Comparison of ENCODE assay signal across 19 cellular contexts in genomic region chr9:98092633-98092971, GRCh38. TPM values are rescaled to one million over a fixed set of nuclear protein-coding genes. Genes with fewer than 3 reads are reported as not detected.
A peak's percentile ranks its signal among the peaks of the same experiment; 100 is the strongest.
DNase-seq lines count a peak whose midpoint lies in the region; ATAC-seq and TF ChIP-seq lines count a peak whose summit lies in the region.
"Had no signal": no experiment of that assay in that cellular context is flagged by ENCODE, and none has a peak within 500 bp of the region (broad histone marks: within the 10 kb centered on the region; RNA-seq: fewer than 3 reads in every experiment).

No MANE protein-coding gene starts in this region.

- ATAC-seq in activated CD4-positive, CD25-positive, alpha-beta regulatory T cell treated with anti-CD3 and anti-CD28 coated beads, Interleukin-2, amount 50 U/mL, for 24 hours: peak; percentile 72 to 81
- no peak for ATAC-seq in CD8-positive, alpha-beta T cell
- no peak for ATAC-seq in stimulated activated memory B cell treated with anti-CD40 and anti-IgM and Interleukin-4, amounts not matched to agents 10 μg/mL and 1 μg/mL and 100 μg/mL, for 72 hours
- ATAC-seq: natural killer cell, Panc1 had no signal

- no peak overlapping the region for H3K4me3 ChIP-seq in CD8-positive, alpha-beta T cell (ENCODE audit: low read depth, low read length)
- peak overlapping the region; percentile 55; the same call in 1 of the 2 replicates for H3K4me3 ChIP-seq in iPS-20b (ENCODE audit: low read length)
- H3K4me3 ChIP-seq: BLaER1, suprapubic skin had no signal

- CTCF ChIA-PET in CD8-positive, alpha-beta T cell (lab: Charles Lee): interaction anchor here (0.6 to 1.2 kb wide), 4 partner anchors 16 to 121 kb away, joined by 3 to 4 read pairs (median 3); no protein-coding TSS in a partner anchor

- H3K36me3 Mint-ChIP-seq in CD8-positive, alpha-beta T cell: peaks cover 83% of the 10 kb centered on the region
- H3K36me3 Mint-ChIP-seq in activated T-helper 1 cell treated with anti-CD3 and anti-CD28 coated beads, Interleukin-12 subunit alpha, Interleukin-12 subunit beta, Interleukin-2, Interleukin-4 antibody, amounts not matched to agents 30 ng/mL and 10 ng/mL and 1 ng/mL, durations not matched to agents 14 hours and 24 hours and 36 hours (ENCODE audit: low read depth): peaks cover 41% of the 10 kb centered on the region
- peaks cover 39% of the 10 kb centered on the region for H3K36me3 Mint-ChIP-seq in stimulated activated memory B cell treated with anti-CD40 and anti-IgM and Interleukin-4, amounts not matched to agents 10 μg/mL and 1 μg/mL and 100 μg/mL, for 72 hours

- H3K27me3 Mint-ChIP-seq in CD8-positive, alpha-beta T cell (ENCODE audit: low read depth): no peaks in the 10 kb centered on the region
- H3K27me3 Mint-ChIP-seq in activated T-helper 1 cell treated with anti-CD3 and anti-CD28 coated beads, Interleukin-12 subunit alpha, Interleukin-12 subunit beta, Interleukin-2, Interleukin-4 antibody, amounts not matched to agents 30 ng/mL and 10 ng/mL and 1 ng/mL, durations not matched to agents 14 hours and 24 hours and 36 hours (ENCODE audit: insufficient read depth): no peaks in the 10 kb centered on the region
- no peaks in the 10 kb centered on the region for H3K27me3 Mint-ChIP-seq in stimulated activated memory B cell treated with anti-CD40 and anti-IgM and Interleukin-4, amounts not matched to agents 10 μg/mL and 1 μg/mL and 100 μg/mL, for 72 hours

- H3K9me3 ChIP-seq in CD8-positive, alpha-beta T cell (ENCODE audit: low read length): no peaks in the 10 kb centered on the region
- H3K9me3 ChIP-seq in iPS-20b (ENCODE audit: insufficient read depth, low read depth, low read length): no peaks in the 10 kb centered on the region
- H3K9me3 ChIP-seq: suprapubic skin had no signal

- no peak overlapping the region for H3K4me3 Mint-ChIP-seq in CD8-positive, alpha-beta T cell
- peak overlapping the region; percentile 2 for H3K4me3 Mint-ChIP-seq in activated T-helper 1 cell treated with anti-CD3 and anti-CD28 coated beads, Interleukin-12 subunit alpha, Interleukin-12 subunit beta, Interleukin-2, Interleukin-4 antibody, amounts not matched to agents 30 ng/mL and 10 ng/mL and 1 ng/mL, durations not matched to agents 14 hours and 24 hours and 36 hours
- H3K4me3 Mint-ChIP-seq in stimulated activated memory B cell treated with anti-CD40 and anti-IgM and Interleukin-4, amounts not matched to agents 10 μg/mL and 1 μg/mL and 100 μg/mL, for 72 hours: no peak overlapping the region
- H3K4me3 Mint-ChIP-seq: natural killer cell had no signal

- intact Hi-C loops in CD8-positive, alpha-beta T cell (cut with DNase I, micrococcal nuclease): no loop called here
- intact Hi-C loops in activated T-helper 1 cell treated with anti-CD3 and anti-CD28 coated beads, Interleukin-12 subunit alpha, Interleukin-12 subunit beta, Interleukin-2, Interleukin-4 antibody, amounts not matched to agents 30 ng/mL and 10 ng/mL and 1 ng/mL, durations not matched to agents 14 hours and 24 hours and 36 hours (cut with micrococcal nuclease): no loop called here

- H3K9ac ChIP-seq in iPS-20b (ENCODE audit: low read depth, low read length): peak overlapping the region; percentile 16; the same call in 1 of the 2 replicates
- H3K9ac ChIP-seq: BLaER1 had no signal

- no peak for DNase-seq in activated CD4-positive, CD25-positive, alpha-beta regulatory T cell (lab: John Stamatoyannopoulos, UW)
- DNase-seq in CD8-positive, alpha-beta T cell: no peak
- no peak for DNase-seq in activated T-helper 1 cell treated with anti-CD3 and anti-CD28 coated beads, Interleukin-12 subunit alpha, Interleukin-12 subunit beta, Interleukin-2, Interleukin-4 antibody, amounts not matched to agents 30 ng/mL and 10 ng/mL and 1 ng/mL, durations not matched to agents 14 hours and 24 hours and 36 hours (ENCODE audit: low spot score)
- DNase-seq in iPS-NIHi11 (ENCODE audit: low spot score): no peak
- DNase-seq in stimulated activated CD4-positive, alpha-beta T cell treated with anti-CD3 and anti-CD28 coated beads, Interleukin-2, amount 100 ng/mL, for 24 hours: no peak
- DNase-seq: 8988T; activated CD4-positive, alpha-beta T cell treated with anti-CD3 and anti-CD28 coated beads for 4 hours; activated T-cell treated with anti-CD3 and anti-CD28 coated beads, Interleukin-2, amount 50 U/mL, for 1 hour; DMS 273 treated with DMSO at 0.1 percent for 48 hours; kidney glomerular epithelial cell; natural killer cell; NCI-H1417; NCI-H2171 had no signal

- H3K36me3 ChIP-seq in CD8-positive, alpha-beta T cell (ENCODE audit: insufficient read depth, low read length): peaks cover 27% of the 10 kb centered on the region
- no peaks in the 10 kb centered on the region; the same call in 1 of the 2 replicates for H3K36me3 ChIP-seq in iPS-20b (ENCODE audit: insufficient read depth, low read depth, low read length)

- TF ChIP-seq CTCF in CD8-positive, alpha-beta T cell (IDR thresholded peaks at IDR 0.05): no peak

- H3K4me1 Mint-ChIP-seq in CD8-positive, alpha-beta T cell (ENCODE audit: low read depth): peaks cover 46% of the 10 kb centered on the region
- H3K4me1 Mint-ChIP-seq in activated T-helper 1 cell treated with anti-CD3 and anti-CD28 coated beads, Interleukin-12 subunit alpha, Interleukin-12 subunit beta, Interleukin-2, Interleukin-4 antibody, amounts not matched to agents 30 ng/mL and 10 ng/mL and 1 ng/mL, durations not matched to agents 14 hours and 24 hours and 36 hours (ENCODE audit: low read depth): peaks cover 61% of the 10 kb centered on the region
- H3K4me1 Mint-ChIP-seq in stimulated activated memory B cell treated with anti-CD40 and anti-IgM and Interleukin-4, amounts not matched to agents 10 μg/mL and 1 μg/mL and 100 μg/mL, for 72 hours: peaks cover 5% of the 10 kb centered on the region

- POLR2A ChIA-PET in CD8-positive, alpha-beta T cell (lab: Charles Lee): interaction anchor here (1.6 kb wide), 1 partner anchor 9 kb away, joined by 4 read pairs; no protein-coding TSS in a partner anchor

- no peak overlapping the region for H3K27ac ChIP-seq in CD8-positive, alpha-beta T cell (ENCODE audit: low read depth, low read length)
- no peak overlapping the region for H3K27ac ChIP-seq in iPS-20b (ENCODE audit: low read length)
- H3K27ac ChIP-seq: BLaER1, suprapubic skin had no signal

- H3K27ac Mint-ChIP-seq in CD8-positive, alpha-beta T cell: peak overlapping the region; percentile 66
- peak overlapping the region; percentile 65 for H3K27ac Mint-ChIP-seq in activated T-helper 1 cell treated with anti-CD3 and anti-CD28 coated beads, Interleukin-12 subunit alpha, Interleukin-12 subunit beta, Interleukin-2, Interleukin-4 antibody, amounts not matched to agents 30 ng/mL and 10 ng/mL and 1 ng/mL, durations not matched to agents 14 hours and 24 hours and 36 hours
- no peak overlapping the region for H3K27ac Mint-ChIP-seq in stimulated activated memory B cell treated with anti-CD40 and anti-IgM and Interleukin-4, amounts not matched to agents 10 μg/mL and 1 μg/mL and 100 μg/mL, for 72 hours
- H3K27ac Mint-ChIP-seq: natural killer cell had no signal

- no peaks in the 10 kb centered on the region for H3K9me3 Mint-ChIP-seq in CD8-positive, alpha-beta T cell
- no peaks in the 10 kb centered on the region for H3K9me3 Mint-ChIP-seq in activated T-helper 1 cell treated with anti-CD3 and anti-CD28 coated beads, Interleukin-12 subunit alpha, Interleukin-12 subunit beta, Interleukin-2, Interleukin-4 antibody, amounts not matched to agents 30 ng/mL and 10 ng/mL and 1 ng/mL, durations not matched to agents 14 hours and 24 hours and 36 hours
- no peaks in the 10 kb centered on the region for H3K9me3 Mint-ChIP-seq in stimulated activated memory B cell treated with anti-CD40 and anti-IgM and Interleukin-4, amounts not matched to agents 10 μg/mL and 1 μg/mL and 100 μg/mL, for 72 hours
- H3K9me3 Mint-ChIP-seq: natural killer cell had no signal

- no peaks in the 10 kb centered on the region for H3K27me3 ChIP-seq in CD8-positive, alpha-beta T cell (ENCODE audit: insufficient read depth, low read length)
- peaks cover 5% of the 10 kb centered on the region; the same call in 1 of the 2 replicates for H3K27me3 ChIP-seq in iPS-20b (ENCODE audit: insufficient read depth, low read length)
- H3K27me3 ChIP-seq: BLaER1, suprapubic skin had no signal

- H3K4me1 ChIP-seq in CD8-positive, alpha-beta T cell (ENCODE audit: insufficient read depth, low read length): peaks cover 3% of the 10 kb centered on the region
- peaks cover 19% of the 10 kb centered on the region; the same call in 1 of the 2 replicates for H3K4me1 ChIP-seq in iPS-20b (ENCODE audit: insufficient read depth, low read length)

RNA-seq across cellular contexts. Expression of gene TRIM14, which starts 26.4 kb away (rescaled TPM):
- 10 to 100 TPM; 22.6 to 23.5 TPM for total RNA-seq in CD8-positive, alpha-beta T cell
- total RNA-seq in activated T-helper 1 cell treated with anti-CD3 and anti-CD28 coated beads, Interleukin-12 subunit alpha, Interleukin-12 subunit beta, Interleukin-2, Interleukin-4 antibody, amounts not matched to agents 30 ng/mL and 10 ng/mL and 1 ng/mL, durations not matched to agents 14 hours and 24 hours and 36 hours: 41.7 and 42.0 TPM in 2 replicates

RNA-seq across cellular contexts. Expression of gene NANS, which starts 36.1 kb away (rescaled TPM):
- total RNA-seq in CD8-positive, alpha-beta T cell: 10 to 100 TPM; 84.6 to 92.5 TPM
- 54.4 and 55.5 TPM in 2 replicates for total RNA-seq in activated T-helper 1 cell treated with anti-CD3 and anti-CD28 coated beads, Interleukin-12 subunit alpha, Interleukin-12 subunit beta, Interleukin-2, Interleukin-4 antibody, amounts not matched to agents 30 ng/mL and 10 ng/mL and 1 ng/mL, durations not matched to agents 14 hours and 24 hours and 36 hours

Comparison
In these comparisons a context has a peak if more than half of its experiments do, and no peak if none do; other contexts are left out.
1. ATAC-seq: peak in activated CD4-positive, CD25-positive, alpha-beta regulatory T cell treated with anti-CD3 and anti-CD28 coated beads, Interleukin-2, amount 50 U/mL, for 24 hours (2 of 2); none in CD8-positive, alpha-beta T cell (single experiment) and stimulated activated memory B cell treated with anti-CD40 and anti-IgM and Interleukin-4, amounts not matched to agents 10 μg/mL and 1 μg/mL and 100 μg/mL, for 72 hours (single experiment).